In the genomic region with DNA sequence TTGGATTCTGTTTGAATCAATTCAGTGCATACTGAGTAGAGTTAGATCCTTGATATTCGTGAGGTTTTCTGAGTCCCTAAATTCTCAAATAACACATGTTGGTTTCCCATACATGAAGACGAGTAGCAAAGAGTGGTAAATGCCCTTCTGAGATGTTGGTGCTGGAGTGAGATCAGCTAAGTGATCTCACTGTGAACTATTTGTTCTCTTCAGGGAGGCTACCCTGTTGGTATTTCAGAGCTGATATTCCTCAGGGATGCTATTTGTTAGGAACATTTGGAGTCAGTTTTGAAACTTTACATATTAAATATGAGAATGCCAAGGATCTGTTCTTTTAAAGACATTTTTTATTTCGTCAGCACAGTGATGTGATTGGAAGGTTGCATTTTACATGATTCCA, we compare ENCODE assay signal across 1 cellular context.
A peak's percentile ranks its signal among the peaks of the same experiment; 100 is the strongest.
TF ChIP-seq lines count a peak whose summit lies in the region.

No MANE protein-coding gene starts in this region.

TF ChIP-seq in HEK293, 187 proteins besides CTCF, POLR2A, EP300 and RAD21 (continued from another document):
- 0 out of 2 replicates have a peak, but pooled peaks have one; percentile 38 for TF ChIP-seq ZNF600 (tag by site-specific recombination; IDR thresholded peaks at IDR 0.05)
